ENCODE assay signal across 11 cellular contexts in the genomic region with DNA sequence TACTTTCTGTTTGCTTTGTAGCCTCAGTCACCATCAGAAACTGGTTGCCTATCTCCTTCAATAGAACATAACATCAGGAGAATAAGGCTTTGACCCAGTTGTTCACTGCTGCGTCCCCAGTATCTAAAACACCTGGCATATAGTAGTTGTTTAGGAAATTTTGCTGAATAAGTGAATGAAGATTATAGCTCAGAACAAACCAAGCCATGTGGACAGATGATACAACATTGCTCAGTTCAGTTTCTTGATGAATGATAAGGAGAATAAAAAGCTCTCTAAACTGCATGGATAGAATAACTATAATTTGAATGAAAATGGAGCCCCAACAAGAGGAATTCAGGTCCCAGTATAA. TPM values are rescaled to one million over a fixed set of nuclear protein-coding genes. Genes with fewer than 3 reads are reported as not detected.
DNase-seq lines count a peak whose midpoint lies in the region; ATAC-seq and TF ChIP-seq lines count a peak whose summit lies in the region.
"Had no signal": no experiment of that assay in that cellular context is flagged by ENCODE, and none has a peak within 500 bp of the region (broad histone marks: within the 10 kb centered on the region; RNA-seq: fewer than 3 reads in every experiment).

No MANE protein-coding gene starts in this region.

- peaks cover 62% of the 10 kb centered on the region for H3K4me1 Mint-ChIP-seq in activated T-cell treated with anti-CD3 and anti-CD28 coated beads, Interleukin-2, amount 50 U/mL, for 24 hours (ENCODE audit: low read depth)

- peak overlapping the region; percentile 62 for H3K4me3 Mint-ChIP-seq in activated T-cell treated with anti-CD3 and anti-CD28 coated beads, Interleukin-2, amount 50 U/mL, for 24 hours

- H3K36me3 Mint-ChIP-seq in activated T-cell treated with anti-CD3 and anti-CD28 coated beads, Interleukin-2, amount 50 U/mL, for 24 hours (ENCODE audit: low read depth) = no peaks in the 10 kb centered on the region

- TF ChIP-seq CTCF in adrenal gland (IDR thresholded peaks at IDR 0.05) = no peak
- TF ChIP-seq CTCF in lung (IDR thresholded peaks at IDR 0.05; ENCODE audit: control extremely low read depth, extremely low read depth) = no peak
- TF ChIP-seq CTCF in tibial nerve (IDR thresholded peaks at IDR 0.05) = no peak

- H3K36me3 ChIP-seq in adrenal gland (replicated peaks in 1 of 2) (no peaks in the 10 kb centered on the region), lung (ENCODE audit: control insufficient read depth in 2 of 2, insufficient read depth in 2 of 2, low read length in 2 of 2) (no peaks in the 10 kb centered on the region), tibial nerve (no peaks in the 10 kb centered on the region)

- peak overlapping the region; percentile 80 for H3K27ac Mint-ChIP-seq in activated T-cell treated with anti-CD3 and anti-CD28 coated beads, Interleukin-2, amount 50 U/mL, for 24 hours

- H3K4me1 ChIP-seq in adrenal gland (replicated peaks in 1 of 2) (peaks cover 11 to 34% of the 10 kb centered on the region in 2 donors), lung (ENCODE audit: control insufficient read depth in 2 of 2, insufficient read depth in 2 of 2, low read length in 2 of 2) (peaks cover 7 to 8% of the 10 kb centered on the region in 2 donors), tibial nerve (peaks cover 0 to 35% (median 6%) of the 10 kb centered on the region in 4 donors)

- H3K4me3 ChIP-seq in adrenal gland = peak overlapping the region in 2 of 4 donors; percentile 5 to 35
- H3K4me3 ChIP-seq in lung = no peak overlapping the region
- H3K4me3 ChIP-seq in tibial nerve = no peak overlapping the region
- H3K4me3 ChIP-seq: SK-N-MC had no signal

- TF ChIP-seq EP300 in tibial nerve (IDR thresholded peaks at IDR 0.05) = no peak

- H3K27me3 Mint-ChIP-seq in activated T-cell treated with anti-CD3 and anti-CD28 coated beads, Interleukin-2, amount 50 U/mL, for 24 hours = no peaks in the 10 kb centered on the region

- WGBS in adrenal gland, 4 donors = 0 to 40% (median 27%) methylated on average over 1 of the region's 1 CpG
- WGBS in lung, 2 donors = 53 to 59% methylated on average over 1 of the region's 1 CpG
- WGBS in tibial nerve, 2 donors = 48 to 53% methylated on average over 1 of the region's 1 CpG

- H3K27ac ChIP-seq in adrenal gland = peak overlapping the region; percentile 27 to 93 (median 81)
- H3K27ac ChIP-seq in lung (ENCODE audit: low read depth in 1 of 2, low read length in 1 of 2) = peak overlapping the region; percentile 37 to 74
- H3K27ac ChIP-seq in tibial nerve = peak overlapping the region; percentile 31 to 85 (median 67)
- H3K27ac ChIP-seq: C4-2B, SK-N-MC had no signal

- TF ChIP-seq POLR2A in adrenal gland (IDR thresholded peaks at IDR 0.05) = no peak
- no peak for TF ChIP-seq POLR2A in tibial nerve (IDR thresholded peaks at IDR 0.05)

- DNase-seq in activated T-cell treated with anti-CD3 and anti-CD28 coated beads, Interleukin-2, amount 50 U/mL, for 24 hours = no peak
- no peak for DNase-seq in activated T-cell treated with anti-CD3 and anti-CD28 coated beads, Interleukin-2, amount 50 U/mL, for 1 hour
- DNase-seq in adrenal gland (no peak), lung (ENCODE audit: low spot score) (no peak), tibial nerve (ENCODE audit: low spot score in 2 of 2) (no peak), NCI-H1105 (lab: John Stamatoyannopoulos, UW) (no peak), SIG-M5 (lab: John Stamatoyannopoulos, UW) (no peak), amygdala (lab: John Stamatoyannopoulos, UW) (no peak)
- DNase-seq: cortex of kidney had no signal

- no peak for ATAC-seq in lung (ENCODE audit: insufficient read depth, low FRiP score)

- intact Hi-C loops in adrenal gland (cut with DNase I) = loop anchor here (5.0 kb wide), 1 partner anchor 85 kb away; no protein-coding TSS in a partner anchor

- H3K27me3 ChIP-seq in adrenal gland (no peaks in the 10 kb centered on the region), lung (ENCODE audit: control insufficient read depth, insufficient read depth) (no peaks in the 10 kb centered on the region), tibial nerve (no peaks in the 10 kb centered on the region)

- no peaks in the 10 kb centered on the region for H3K9me3 ChIP-seq in adrenal gland (replicated peaks in 1 of 3)
- H3K9me3 ChIP-seq in lung (ENCODE audit: control insufficient read depth in 2 of 2, insufficient read depth in 1 of 2, low read length in 1 of 2) = no peaks in the 10 kb centered on the region
- H3K9me3 ChIP-seq in tibial nerve = no peaks in the 10 kb centered on the region

- H3K9me3 Mint-ChIP-seq in activated T-cell treated with anti-CD3 and anti-CD28 coated beads, Interleukin-2, amount 50 U/mL, for 24 hours = peaks cover 5% of the 10 kb centered on the region

RNA-seq across cellular contexts. Expression of gene SERPINB1, which starts 5.2 kb away (rescaled TPM):
- 100 to 1,000 TPM in 2 of 8 donors, 10 to 100 TPM in 6; 55.9 to 159 (median 66.8) TPM for total RNA-seq in adrenal gland
- 100 to 1,000 TPM in 1 of 3 donors, 10 to 100 TPM in 2; 33.4 to 128 (median 56.2) TPM for polyA plus RNA-seq in adrenal gland
- 100 to 1,000 TPM in 1 of 2 donors, 10 to 100 TPM in 1; 58.0 to 106 TPM for total RNA-seq in lung
- 100 to 1,000 TPM in 1 of 2 donors, 10 to 100 TPM in 1; 85.1 to 242 TPM for polyA plus RNA-seq in lung
- 10 to 100 TPM; 21.3 to 29.0 (median 23.1) TPM for total RNA-seq in tibial nerve

RNA-seq across cellular contexts. Expression of gene SERPINB9, which starts 56.3 kb away (rescaled TPM):
- total RNA-seq in adrenal gland = 10 to 100 TPM in 6 of 8 donors, 1 to 10 TPM in 2; 7.1 to 26.9 (median 21.4) TPM
- 10 to 100 TPM in 1 of 3 donors, 1 to 10 TPM in 2; 6.5 to 12.3 (median 7.4) TPM for polyA plus RNA-seq in adrenal gland
- 10 to 100 TPM; 14.0 to 33.3 TPM for total RNA-seq in lung
- polyA plus RNA-seq in lung = 10 to 100 TPM in 1 of 2 donors, 1 to 10 TPM in 1; 5.4 to 36.1 TPM
- 10 to 100 TPM; 17.1 to 54.4 (median 35.8) TPM for total RNA-seq in tibial nerve
